Comparison of ENCODE assay signal across 19 cellular contexts in the genomic region with DNA sequence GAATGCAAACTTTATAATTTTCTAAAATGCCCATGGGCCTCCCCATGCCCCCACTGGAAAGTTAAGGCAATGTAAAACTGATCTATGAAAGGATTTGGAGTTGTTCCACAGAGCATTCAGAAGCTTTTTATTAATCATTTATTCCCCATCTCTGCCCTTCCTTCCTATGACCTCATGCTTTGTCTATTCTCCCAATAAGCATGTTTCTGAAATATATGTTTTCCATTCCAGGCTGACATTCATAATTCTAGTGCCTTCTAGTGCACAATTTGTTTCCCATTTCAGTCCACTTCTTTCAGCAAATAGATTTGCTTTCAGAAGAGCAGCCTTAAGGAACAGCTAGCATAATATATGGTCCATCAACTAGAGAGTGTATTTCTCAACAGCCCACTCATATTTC.
DNase-seq lines count a peak whose midpoint lies in the region; ATAC-seq, FAIRE-seq and TF ChIP-seq lines count a peak whose summit lies in the region.
"Had no signal": no experiment of that assay in that cellular context is flagged by ENCODE, and none has a peak within 500 bp of the region (broad histone marks: within the 10 kb centered on the region; RNA-seq: fewer than 3 reads in every experiment).

No MANE protein-coding gene starts in this region.

- H3K9ac ChIP-seq in endothelial cell of umbilical vein (replicated peaks; ENCODE audit: extremely low read depth, insufficient read depth, low read length) = peak overlapping the region; percentile 69

- H3K36me3 Mint-ChIP-seq in mesothelial cell of epicardium = no peaks in the 10 kb centered on the region

- DNase-seq in AG08395 (ENCODE audit: low spot score) (peak; percentile 28), RCC 7860 (ENCODE audit: low spot score) (peak; percentile 66), endothelial cell of umbilical vein (ENCODE audit: low read depth, low spot score) (peak; percentile 73), mesothelial cell of epicardium (ENCODE audit: low spot score in 2 of 2, unreplicated experiment in 2 of 2) (no peak), NCI-H1694 (lab: John Stamatoyannopoulos, UW) (no peak), Right ventricle myocardium superior (no peak), NCI-H526 treated with DMSO at 0.1 percent for 48 hours (lab: John Stamatoyannopoulos, UW) (no peak)
- DNase-seq in stimulated activated naive CD8-positive, alpha-beta T cell treated with anti-CD3 and anti-CD28 coated beads, Interleukin-15, Interleukin-2, amounts not matched to agents 100 U/mL and 50 U/mL, for 24 hours = no peak
- DNase-seq: activated CD8-positive, alpha-beta T cell treated with anti-CD3 and anti-CD28 coated beads, Interleukin-2, amount 10 ng/mL, durations not matched to agents 7 days and 5 days; DMS79; effector memory CD8-positive, alpha-beta T cell; hippocampal formation; left ventricle myocardium superior; NCI-H1092 treated with DMSO at 0.1 percent for 48 hours; nephron progenitor cell; uterus had no signal

- intact Hi-C loops in endothelial cell of umbilical vein (cut with micrococcal nuclease) (loop anchor here (5.0 kb wide), 1 partner anchor 235 kb away; no protein-coding TSS in a partner anchor), Right ventricle myocardium superior (cut with DNase I) (no loop called here)

- no TSS peak for BruUV-seq in endothelial cell of umbilical vein (replicated peaks; lab: Mats Ljungman, UMichigan)

- no peak overlapping the region for H3K4me3 ChIP-seq in endothelial cell of umbilical vein (replicated peaks in 1 of 3; ENCODE audit: insufficient read depth in 1 of 3, low read depth in 1 of 3, low read length in 3 of 3)
- H3K4me3 ChIP-seq: uterus had no signal

- no peaks in the 10 kb centered on the region for H4K20me1 ChIP-seq in endothelial cell of umbilical vein (replicated peaks; ENCODE audit: control insufficient read depth, extremely low read depth, insufficient read depth, low read length)

- no peaks in the 10 kb centered on the region for H3K9me3 ChIP-seq in endothelial cell of umbilical vein (replicated peaks; ENCODE audit: control insufficient read depth, insufficient read depth, low read length)
- H3K9me3 ChIP-seq: uterus had no signal

- H3K4me1 Mint-ChIP-seq in mesothelial cell of epicardium = peaks cover 27% of the 10 kb centered on the region
- H3K4me1 Mint-ChIP-seq: nephron progenitor cell had no signal

- H3K27me3 ChIP-seq in endothelial cell of umbilical vein (ENCODE audit: control insufficient read depth in 2 of 2, insufficient read depth in 2 of 2, low read length in 2 of 2) = no peaks in the 10 kb centered on the region
- H3K27me3 ChIP-seq: uterus had no signal

- CTCF ChIA-PET in endothelial cell of umbilical vein (lab: Charles Lee) = interaction anchor here (0.8 to 1.1 kb wide), 2 partner anchors 173 to 450 kb away, joined by 3 to 4 read pairs; no protein-coding TSS in a partner anchor

- H3K9me3 Mint-ChIP-seq in mesothelial cell of epicardium = peaks cover 41% of the 10 kb centered on the region

- dilution Hi-C loops in endothelial cell of umbilical vein (cut with MboI; ENCODE audit: extremely low pct_ligation_motif_present, low sequenced_read_pairs) = no loop called here

- no peaks in the 10 kb centered on the region for H3K36me3 ChIP-seq in endothelial cell of umbilical vein (ENCODE audit: control insufficient read depth in 2 of 2, extremely low read depth in 1 of 2, insufficient read depth in 2 of 2, low read length in 2 of 2)
- H3K36me3 ChIP-seq: uterus had no signal

- no peak for ATAC-seq in stimulated activated naive CD8-positive, alpha-beta T cell treated with anti-CD3 and anti-CD28 coated beads, Interleukin-15, Interleukin-2, amounts not matched to agents 100 U/mL and 50 U/mL, for 24 hours
- ATAC-seq in Right ventricle myocardium superior (ENCODE audit: poor library complexity) = no peak
- ATAC-seq: activated CD8-positive, alpha-beta T cell treated with anti-CD3 and anti-CD28 coated beads, Interleukin-2, amount 10 ng/mL, durations not matched to agents 7 days and 5 days; effector memory CD8-positive, alpha-beta T cell; left ventricle myocardium superior; sciatic nerve; stimulated activated memory B cell treated with anti-CD40 and anti-IgM and Interleukin-4, amounts not matched to agents 10 μg/mL and 1 μg/mL and 100 μg/mL, for 72 hours had no signal

- no peak overlapping the region for H3K4me3 Mint-ChIP-seq in mesothelial cell of epicardium
- H3K4me3 Mint-ChIP-seq: activated CD8-positive, alpha-beta T cell treated with anti-CD3 and anti-CD28 coated beads, Interleukin-2, amount 10 ng/mL, durations not matched to agents 7 days and 5 days; effector memory CD8-positive, alpha-beta T cell; nephron progenitor cell; stimulated activated memory B cell treated with anti-CD40 and anti-IgM and Interleukin-4, amounts not matched to agents 10 μg/mL and 1 μg/mL and 100 μg/mL, for 72 hours had no signal

- H3K27ac ChIP-seq in endothelial cell of umbilical vein (ENCODE audit: insufficient read depth, low read depth, low read length) = peak overlapping the region; percentile 93
- H3K27ac ChIP-seq: uterus had no signal

- no peaks in the 10 kb centered on the region for H3K79me2 ChIP-seq in endothelial cell of umbilical vein (ENCODE audit: control insufficient read depth, insufficient read depth, low read length)

- H3K27ac Mint-ChIP-seq in mesothelial cell of epicardium = peak overlapping the region; percentile 91
- H3K27ac Mint-ChIP-seq: activated CD8-positive, alpha-beta T cell treated with anti-CD3 and anti-CD28 coated beads, Interleukin-2, amount 10 ng/mL, durations not matched to agents 7 days and 5 days; effector memory CD8-positive, alpha-beta T cell; nephron progenitor cell; stimulated activated memory B cell treated with anti-CD40 and anti-IgM and Interleukin-4, amounts not matched to agents 10 μg/mL and 1 μg/mL and 100 μg/mL, for 72 hours had no signal

- H3K4me2 ChIP-seq in endothelial cell of umbilical vein (ENCODE audit: insufficient read depth, low read length) = peak overlapping the region; percentile 2

- POLR2A ChIA-PET in endothelial cell of umbilical vein (lab: Charles Lee) = interaction anchor here (1.9 kb wide), 1 partner anchor 419 kb away, joined by 6 read pairs; no protein-coding TSS in a partner anchor

- H2AFZ ChIP-seq in endothelial cell of umbilical vein (ENCODE audit: low read depth, low read length) = no peak overlapping the region

- no peak for TF ChIP-seq CTCF in endothelial cell of umbilical vein (IDR thresholded peaks at IDR 0.05; ENCODE audit: extremely low read depth in 1 of 2, insufficient read depth in 1 of 2, low read depth in 1 of 2, low read length in 2 of 2)
- no peak for TF ChIP-seq CTCF in mesothelial cell of epicardium (IDR thresholded peaks at IDR 0.05; ENCODE audit: unreplicated experiment)

- H3K9me1 ChIP-seq in endothelial cell of umbilical vein (replicated peaks; ENCODE audit: control insufficient read depth, extremely low read depth, insufficient read depth, low read length) = no peaks in the 10 kb centered on the region

- H3K4me1 ChIP-seq in endothelial cell of umbilical vein (ENCODE audit: control insufficient read depth, extremely low read depth, insufficient read depth, low read length) = peaks cover 31% of the 10 kb centered on the region
- H3K4me1 ChIP-seq: uterus had no signal

- peak; percentile 84 for FAIRE-seq in RCC 7860 (lab: Jason Lieb, UNC)
- peak; percentile 48 for FAIRE-seq in endothelial cell of umbilical vein (lab: Jason Lieb, UNC)
- FAIRE-seq: H54 had no signal

- no peaks in the 10 kb centered on the region for H3K27me3 Mint-ChIP-seq in mesothelial cell of epicardium (ENCODE audit: low read depth)
- H3K27me3 Mint-ChIP-seq: effector memory CD8-positive, alpha-beta T cell; stimulated activated memory B cell treated with anti-CD40 and anti-IgM and Interleukin-4, amounts not matched to agents 10 μg/mL and 1 μg/mL and 100 μg/mL, for 72 hours had no signal

- TF ChIP-seq POLR2A in endothelial cell of umbilical vein (IDR thresholded peaks at IDR 0.05; ENCODE audit: low read depth, low read length) = peak; percentile 31

TF ChIP-seq in endothelial cell of umbilical vein, 7 proteins besides CTCF, POLR2A, EP300 and RAD21:
- TF ChIP-seq FOS (IDR thresholded peaks at IDR 0.05; ENCODE audit: borderline replicate concordance, insufficient read depth, low read length) (peak; percentile 61), MYC (IDR thresholded peaks at IDR 0.05; ENCODE audit: low read depth, low read length) (no peak), JUN (IDR thresholded peaks at IDR 0.05; ENCODE audit: borderline replicate concordance, insufficient read depth, insufficient read length, low read depth) (peak; percentile 77), GATA2 (IDR thresholded peaks at IDR 0.05; ENCODE audit: insufficient read depth, insufficient read length, low read depth, low read length) (peak; percentile 70), POLR2AphosphoS5 (IDR thresholded peaks at IDR 0.05; ENCODE audit: insufficient read depth, low read depth, low read length) (peak; percentile 24), EZH2 (IDR thresholded peaks at IDR 0.05; ENCODE audit: borderline replicate concordance, low read depth, low read length, severe bottlenecking) (no peak)
- TF ChIP-seq, protein P1, sequence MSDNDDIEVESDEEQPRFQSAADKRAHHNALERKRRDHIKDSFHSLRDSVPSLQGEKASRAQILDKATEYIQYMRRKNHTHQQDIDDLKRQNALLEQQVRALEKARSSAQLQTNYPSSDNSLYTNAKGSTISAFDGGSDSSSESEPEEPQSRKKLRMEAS (IDR thresholded peaks at IDR 0.05; ENCODE audit: insufficient read depth, insufficient read length) = no peak

Comparison
In these comparisons a context has a peak if more than half of its experiments do, and no peak if none do; other contexts are left out.
1. DNase-seq: peak in AG08395 (single experiment), RCC 7860 (single experiment) and endothelial cell of umbilical vein (single experiment); none in mesothelial cell of epicardium (0 of 2), NCI-H1694 (single experiment), stimulated activated naive CD8-positive, alpha-beta T cell treated with anti-CD3 and anti-CD28 coated beads, Interleukin-15, Interleukin-2, amounts not matched to agents 100 U/mL and 50 U/mL, for 24 hours (single experiment), Right ventricle myocardium superior (single experiment) and NCI-H526 treated with DMSO at 0.1 percent for 48 hours (single experiment).